ENCODE assay signal across 9 cellular contexts in genomic region chr6:107819976-107820551, GRCh38. TPM values are rescaled to one million over a fixed set of nuclear protein-coding genes. Genes with fewer than 3 reads are reported as not detected.
DNase-seq lines count a peak whose midpoint lies in the region; ATAC-seq and TF ChIP-seq lines count a peak whose summit lies in the region.
"Had no signal": no experiment of that assay in that cellular context is flagged by ENCODE, and none has a peak within 500 bp of the region (broad histone marks: within the 10 kb centered on the region; RNA-seq: fewer than 3 reads in every experiment).

No MANE protein-coding gene starts in this region.

- TF ChIP-seq CTCF in left ventricle myocardium inferior (IDR thresholded peaks at IDR 0.05; ENCODE audit: borderline replicate concordance) (no peak), smooth muscle cell (IDR thresholded peaks at IDR 0.05; ENCODE audit: borderline replicate concordance, insufficient read depth, poor library complexity, severe bottlenecking) (no peak), colonic mucosa (IDR thresholded peaks at IDR 0.05) (no peak)

- H3K9ac ChIP-seq in smooth muscle cell (ENCODE audit: low read depth), result no peak overlapping the region
- H3K9ac ChIP-seq in colonic mucosa (ENCODE audit: low read depth in 2 of 2, low read length in 2 of 2), result no peak overlapping the region

- peaks cover 34% of the 10 kb centered on the region for H3K27me3 ChIP-seq in left ventricle myocardium inferior (ENCODE audit: low read depth)
- H3K27me3 ChIP-seq in smooth muscle cell (ENCODE audit: low read depth), result no peaks in the 10 kb centered on the region
- no peaks in the 10 kb centered on the region for H3K27me3 ChIP-seq in colonic mucosa

- no peak for DNase-seq in activated T-cell treated with anti-CD3 and anti-CD28 coated beads, Interleukin-2, amount 50 U/mL, for 4 hours
- no peak for DNase-seq in left ventricle myocardium inferior
- DNase-seq in smooth muscle cell (lab: John Stamatoyannopoulos, UW; ENCODE audit: unreplicated experiment), result no peak
- no peak for DNase-seq in GM03348 (ENCODE audit: low spot score)
- no peak for DNase-seq in SKM-1 (lab: John Stamatoyannopoulos, UW; ENCODE audit: unreplicated experiment)
- DNase-seq in colonic mucosa, result no peak

- peaks cover 86% of the 10 kb centered on the region for H3K4me1 Mint-ChIP-seq in activated T-cell treated with anti-CD3 and anti-CD28 coated beads, Interleukin-2, amount 50 U/mL, for 4 hours (ENCODE audit: low read depth)

- H3K27me3 Mint-ChIP-seq in activated T-cell treated with anti-CD3 and anti-CD28 coated beads, Interleukin-2, amount 50 U/mL, for 4 hours (ENCODE audit: low read depth), result no peaks in the 10 kb centered on the region

- no peak for ATAC-seq in activated T-cell treated with anti-CD3 and anti-CD28 coated beads, Interleukin-2, amount 50 U/mL, for 4 hours
- no peak for ATAC-seq in HG02885 (IDR thresholded peaks at IDR 0.05; ENCODE audit: poor library complexity, unreplicated experiment)

- H3K9me3 Mint-ChIP-seq in activated T-cell treated with anti-CD3 and anti-CD28 coated beads, Interleukin-2, amount 50 U/mL, for 4 hours, result no peaks in the 10 kb centered on the region

- H3K27ac ChIP-seq in KOPT-K1 (ENCODE audit: low read depth, low read length, poor library complexity, severe bottlenecking) (peak overlapping the region; percentile 17), left ventricle myocardium inferior (replicated peaks) (no peak overlapping the region), smooth muscle cell (ENCODE audit: low read depth) (no peak overlapping the region), colonic mucosa (no peak overlapping the region)
- H3K27ac ChIP-seq: HL-60 had no signal

- no peaks in the 10 kb centered on the region for H3K79me2 ChIP-seq in smooth muscle cell (ENCODE audit: low read depth)

- intact Hi-C loops in left ventricle myocardium inferior (cut with micrococcal nuclease), result no loop called here
- intact Hi-C loops in colonic mucosa (cut with DNase I), result no loop called here

- peak overlapping the region; percentile 93 for H3K4me3 Mint-ChIP-seq in activated T-cell treated with anti-CD3 and anti-CD28 coated beads, Interleukin-2, amount 50 U/mL, for 4 hours

- no peaks in the 10 kb centered on the region for H3K36me3 ChIP-seq in KOPT-K1 (ENCODE audit: insufficient read depth, low read length)
- H3K36me3 ChIP-seq in left ventricle myocardium inferior, result no peaks in the 10 kb centered on the region
- H3K36me3 ChIP-seq in smooth muscle cell (ENCODE audit: low read depth), result no peaks in the 10 kb centered on the region
- no peaks in the 10 kb centered on the region for H3K36me3 ChIP-seq in colonic mucosa

- no peaks in the 10 kb centered on the region for H3K9me3 ChIP-seq in KOPT-K1 (ENCODE audit: insufficient read depth, low read length, poor library complexity, severe bottlenecking)
- H3K9me3 ChIP-seq in left ventricle myocardium inferior (replicated peaks), result no peaks in the 10 kb centered on the region
- no peaks in the 10 kb centered on the region for H3K9me3 ChIP-seq in smooth muscle cell (replicated peaks; ENCODE audit: low read depth)
- no peaks in the 10 kb centered on the region for H3K9me3 ChIP-seq in colonic mucosa

- H3K4me3 ChIP-seq in left ventricle myocardium inferior, result peak overlapping the region; percentile 41
- peak overlapping the region; percentile 28 for H3K4me3 ChIP-seq in smooth muscle cell
- H3K4me3 ChIP-seq in colonic mucosa, result no peak overlapping the region

- H4K20me1 ChIP-seq in smooth muscle cell (ENCODE audit: low read depth), result no peaks in the 10 kb centered on the region

- H3K36me3 Mint-ChIP-seq in activated T-cell treated with anti-CD3 and anti-CD28 coated beads, Interleukin-2, amount 50 U/mL, for 4 hours (ENCODE audit: insufficient read depth), result peaks cover 8% of the 10 kb centered on the region

- H2AFZ ChIP-seq in smooth muscle cell (ENCODE audit: low read depth), result peak overlapping the region; percentile 20

- H3K4me2 ChIP-seq in smooth muscle cell, result peak overlapping the region; percentile 71

- 30% methylated on average over 8 of the region's 8 CpGs for WGBS in smooth muscle cell (ENCODE audit: low lambda C conversion rate)

- H3K4me1 ChIP-seq in left ventricle myocardium inferior, result peaks cover 14% of the 10 kb centered on the region
- H3K4me1 ChIP-seq in smooth muscle cell (ENCODE audit: low read depth), result peaks cover 49% of the 10 kb centered on the region
- H3K4me1 ChIP-seq in colonic mucosa, result no peaks in the 10 kb centered on the region

- H3F3A ChIP-seq in smooth muscle cell (ENCODE audit: low read depth), result peaks cover 14% of the 10 kb centered on the region

RNA-seq across cellular contexts. Expression of gene SCML4, which starts 4.0 kb away (rescaled TPM):
- total RNA-seq in activated T-cell treated with anti-CD3 and anti-CD28 coated beads, Interleukin-2, amount 50 U/mL, for 4 hours, result 1 to 10 TPM; 2.1 to 2.2 (median 2.2) TPM
- total RNA-seq in left ventricle myocardium inferior (0.11 TPM), smooth muscle cell (not detected in 2 replicates), colonic mucosa (1 to 10 TPM; 1.2 to 1.8 TPM)
- polyA plus RNA-seq in smooth muscle cell, result not detected in 2 replicates
